In genomic region chr11:32178692-32179091, GRCh38 we compare ENCODE assay signal across 21 cellular contexts.
DNase-seq lines count a peak whose midpoint lies in the region; ATAC-seq and TF ChIP-seq lines count a peak whose summit lies in the region.
"Had no signal": no experiment of that assay in that cellular context is flagged by ENCODE, and none has a peak within 500 bp of the region (broad histone marks: within the 10 kb centered on the region; RNA-seq: fewer than 3 reads in every experiment).

No MANE protein-coding gene starts in this region.

- H3K27ac ChIP-seq in BLaER1: no peak overlapping the region
- no peak overlapping the region for H3K27ac ChIP-seq in coronary artery
- H3K27ac ChIP-seq: A549, C4-2B had no signal

- no peak overlapping the region for H3K27ac Mint-ChIP-seq in stimulated activated effector memory CD8-positive, alpha-beta T cell treated with anti-CD3 and anti-CD28 coated beads, Interleukin-12 subunit alpha, Interleukin-12 subunit beta, amount 100 ng/mL, for 72 hours
- H3K27ac Mint-ChIP-seq: CD4-positive, CD25-positive, alpha-beta regulatory T cell; CD8-positive, alpha-beta T cell; GM23338 had no signal

- H4K20me1 ChIP-seq in BLaER1: no peaks in the 10 kb centered on the region

- H3K4me3 Mint-ChIP-seq in stimulated activated effector memory CD8-positive, alpha-beta T cell treated with anti-CD3 and anti-CD28 coated beads, Interleukin-12 subunit alpha, Interleukin-12 subunit beta, amount 100 ng/mL, for 72 hours: no peak overlapping the region
- H3K4me3 Mint-ChIP-seq: CD4-positive, CD25-positive, alpha-beta regulatory T cell; CD8-positive, alpha-beta T cell; GM23338; H9 had no signal

- peak; percentile 9 for ATAC-seq in stimulated activated effector memory CD8-positive, alpha-beta T cell treated with anti-CD3 and anti-CD28 coated beads, Interleukin-12 subunit alpha, Interleukin-12 subunit beta, amount 100 ng/mL, for 72 hours
- ATAC-seq in GM21360 (IDR thresholded peaks at IDR 0.05; ENCODE audit: unreplicated experiment): no peak
- ATAC-seq: A549; CD8-positive, alpha-beta T cell; GM23338; HCT116 had no signal

- peak; percentile 55 for DNase-seq in Jurkat, Clone E6-1 (ENCODE audit: low read depth, low spot score)
- DNase-seq in coronary artery (ENCODE audit: low spot score): peak; percentile 50
- DNase-seq in stimulated activated effector memory CD8-positive, alpha-beta T cell treated with anti-CD3 and anti-CD28 coated beads, Interleukin-12 subunit alpha, Interleukin-12 subunit beta, amount 100 ng/mL, for 72 hours (ENCODE audit: low spot score in 2 of 2): no peak
- no peak for DNase-seq in SIG-M5 treated with dmso at 0.1 percent for 504 hours (lab: John Stamatoyannopoulos, UW; ENCODE audit: unreplicated experiment)
- no peak for DNase-seq in activated CD4-positive, CD25-positive, alpha-beta regulatory T cell treated with anti-CD3 and anti-CD28 coated beads, Interleukin-2, amount 50 U/mL, for 72 hours
- DNase-seq: 8988T; ACHN; AML-193; BE2C; Caco-2; CD4-positive, CD25-positive, alpha-beta regulatory T cell; CD8-positive, alpha-beta T cell; DMS153; DND-41; H9 had no signal

- no peaks in the 10 kb centered on the region for H3K36me3 ChIP-seq in BLaER1
- H3K36me3 ChIP-seq: BE2C had no signal

- H3K27me3 ChIP-seq in BLaER1: no peaks in the 10 kb centered on the region
- H3K27me3 ChIP-seq: BE2C had no signal

- no peak for TF ChIP-seq CTCF in coronary artery (IDR thresholded peaks at IDR 0.05)

- H3K4me1 ChIP-seq in BLaER1: peaks cover 12% of the 10 kb centered on the region
- H3K4me1 ChIP-seq: A549, BE2C, Caco-2 had no signal

- no peaks in the 10 kb centered on the region for H3K9me3 Mint-ChIP-seq in stimulated activated effector memory CD8-positive, alpha-beta T cell treated with anti-CD3 and anti-CD28 coated beads, Interleukin-12 subunit alpha, Interleukin-12 subunit beta, amount 100 ng/mL, for 72 hours
- H3K9me3 Mint-ChIP-seq: CD4-positive, CD25-positive, alpha-beta regulatory T cell; CD8-positive, alpha-beta T cell; GM23338; H9 had no signal

- no peaks in the 10 kb centered on the region for H3K4me1 Mint-ChIP-seq in stimulated activated effector memory CD8-positive, alpha-beta T cell treated with anti-CD3 and anti-CD28 coated beads, Interleukin-12 subunit alpha, Interleukin-12 subunit beta, amount 100 ng/mL, for 72 hours
- H3K4me1 Mint-ChIP-seq: CD4-positive, CD25-positive, alpha-beta regulatory T cell had no signal

- H3K4me2 ChIP-seq in BLaER1: peak overlapping the region; percentile 34
- H3K4me2 ChIP-seq: A549, GM23338 had no signal

- H3K4me3 ChIP-seq in BLaER1 (no peak overlapping the region), coronary artery (no peak overlapping the region)
- no peak overlapping the region for H3K4me3 ChIP-seq in Jurkat, Clone E6-1 (ENCODE audit: low read length)
- H3K4me3 ChIP-seq: A549, GM23338 had no signal

- H3K9ac ChIP-seq in BLaER1: no peak overlapping the region

- H3K36me3 Mint-ChIP-seq in stimulated activated effector memory CD8-positive, alpha-beta T cell treated with anti-CD3 and anti-CD28 coated beads, Interleukin-12 subunit alpha, Interleukin-12 subunit beta, amount 100 ng/mL, for 72 hours: no peaks in the 10 kb centered on the region
- H3K36me3 Mint-ChIP-seq: CD4-positive, CD25-positive, alpha-beta regulatory T cell; CD8-positive, alpha-beta T cell had no signal

- H3K9me3 ChIP-seq in BLaER1: no peaks in the 10 kb centered on the region
- H3K9me3 ChIP-seq: A549, BE2C, Caco-2 had no signal

Comparison
In these comparisons a context has a peak if more than half of its experiments do, and no peak if none do; other contexts are left out.
1. DNase-seq: peak in Jurkat, Clone E6-1 (single experiment) and coronary artery (single experiment); none in stimulated activated effector memory CD8-positive, alpha-beta T cell treated with anti-CD3 and anti-CD28 coated beads, Interleukin-12 subunit alpha, Interleukin-12 subunit beta, amount 100 ng/mL, for 72 hours (0 of 2), SIG-M5 treated with dmso at 0.1 percent for 504 hours (single experiment) and activated CD4-positive, CD25-positive, alpha-beta regulatory T cell treated with anti-CD3 and anti-CD28 coated beads, Interleukin-2, amount 50 U/mL, for 72 hours (single experiment).